In the genomic region with DNA sequence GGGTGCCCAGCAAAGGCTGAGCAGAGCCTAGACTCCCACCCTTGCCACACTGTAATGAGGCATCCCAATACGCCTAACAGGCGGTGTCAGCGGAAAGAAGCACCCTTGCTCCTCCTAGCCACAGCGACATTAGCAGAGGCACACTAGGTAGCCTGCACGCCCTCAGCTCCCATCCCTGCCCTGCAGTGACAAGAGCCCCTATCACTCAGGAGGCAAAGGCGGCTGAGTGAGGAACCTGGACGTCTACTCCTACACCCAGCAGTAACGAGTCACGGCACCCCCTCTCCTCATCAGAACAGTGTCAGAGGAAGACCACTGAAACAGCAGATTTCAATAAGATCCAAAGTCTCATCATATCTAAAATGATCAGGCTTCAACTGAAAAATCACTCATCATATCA, we compare ENCODE assay signal across 24 cellular contexts.
"Had no signal": no experiment of that assay in that cellular context is flagged by ENCODE, and none has a peak within 500 bp of the region (broad histone marks: within the 10 kb centered on the region; RNA-seq: fewer than 3 reads in every experiment).

No MANE protein-coding gene starts in this region.

- H3K27ac Mint-ChIP-seq: activated CD4-positive, alpha-beta T cell treated with anti-CD3 and anti-CD28 coated beads, Interleukin-2, amount 10 ng/mL, durations not matched to agents 24 days and 14 days; activated CD8-positive, alpha-beta T cell treated with anti-CD3 and anti-CD28 coated beads, Interleukin-2, amount 10 ng/mL, durations not matched to agents 7 days and 5 days; activated naive CD4-positive, alpha-beta T cell treated with anti-CD3 and anti-CD28 coated beads for 36 hours; nephron; stimulated activated memory B cell treated with anti-CD40 and anti-IgM and Interleukin-4, amounts not matched to agents 10 μg/mL and 1 μg/mL and 100 μg/mL, for 72 hours had no signal

- DNase-seq: activated CD4-positive, alpha-beta T cell treated with anti-CD3 and anti-CD28 coated beads, Interleukin-2, amount 10 ng/mL, durations not matched to agents 24 days and 14 days; activated CD8-positive, alpha-beta T cell treated with anti-CD3 and anti-CD28 coated beads, Interleukin-2, amount 10 ng/mL, durations not matched to agents 7 days and 5 days; activated effector memory CD4-positive, alpha-beta T cell treated with anti-CD3 and anti-CD28 coated beads, Interleukin-2, amount 50 U/mL, for 16 hours; activated naive CD4-positive, alpha-beta T cell treated with anti-CD3 and anti-CD28 coated beads for 36 hours; body of pancreas; cerebellar nuclear complex; colonic mucosa; effector CD8-positive, alpha-beta T cell; erythroblast; gastrocnemius medialis; glutamatergic neuron; islet precursor cell; left ventricle myocardium inferior; mesendoderm; ovary; retina; sigmoid colon; small intestine; stimulated activated CD4-positive, alpha-beta T cell treated with anti-CD3 and anti-CD28 coated beads, Interleukin-4, amount 100 ng/mL, for 24 hours; T-helper 9 cell; tibial artery had no signal

- ATAC-seq: activated CD4-positive, CD25-positive, alpha-beta regulatory T cell treated with anti-CD3 and anti-CD28 coated beads, Interleukin-2, amount 50 U/mL, for 24 hours; activated CD8-positive, alpha-beta T cell treated with anti-CD3 and anti-CD28 coated beads, Interleukin-2, amount 10 ng/mL, durations not matched to agents 7 days and 5 days; body of pancreas; gastrocnemius medialis; stimulated activated memory B cell treated with anti-CD40 and anti-IgM and Interleukin-4, amounts not matched to agents 10 μg/mL and 1 μg/mL and 100 μg/mL, for 72 hours had no signal

- H3K4me3 Mint-ChIP-seq: activated CD4-positive, alpha-beta T cell treated with anti-CD3 and anti-CD28 coated beads, Interleukin-2, amount 10 ng/mL, durations not matched to agents 24 days and 14 days; activated CD8-positive, alpha-beta T cell treated with anti-CD3 and anti-CD28 coated beads, Interleukin-2, amount 10 ng/mL, durations not matched to agents 7 days and 5 days; activated naive CD4-positive, alpha-beta T cell treated with anti-CD3 and anti-CD28 coated beads for 36 hours; nephron; stimulated activated memory B cell treated with anti-CD40 and anti-IgM and Interleukin-4, amounts not matched to agents 10 μg/mL and 1 μg/mL and 100 μg/mL, for 72 hours had no signal

- H3K27me3 Mint-ChIP-seq: activated CD4-positive, alpha-beta T cell treated with anti-CD3 and anti-CD28 coated beads, Interleukin-2, amount 10 ng/mL, durations not matched to agents 24 days and 14 days; stimulated activated memory B cell treated with anti-CD40 and anti-IgM and Interleukin-4, amounts not matched to agents 10 μg/mL and 1 μg/mL and 100 μg/mL, for 72 hours had no signal

- H3K9me3 Mint-ChIP-seq: activated CD4-positive, alpha-beta T cell treated with anti-CD3 and anti-CD28 coated beads, Interleukin-2, amount 10 ng/mL, durations not matched to agents 24 days and 14 days; activated naive CD4-positive, alpha-beta T cell treated with anti-CD3 and anti-CD28 coated beads for 36 hours; nephron; stimulated activated memory B cell treated with anti-CD40 and anti-IgM and Interleukin-4, amounts not matched to agents 10 μg/mL and 1 μg/mL and 100 μg/mL, for 72 hours had no signal

- H3K4me1 Mint-ChIP-seq: nephron; stimulated activated memory B cell treated with anti-CD40 and anti-IgM and Interleukin-4, amounts not matched to agents 10 μg/mL and 1 μg/mL and 100 μg/mL, for 72 hours had no signal
